10 cellular contexts compared by ENCODE assay signal in the genomic region with DNA sequence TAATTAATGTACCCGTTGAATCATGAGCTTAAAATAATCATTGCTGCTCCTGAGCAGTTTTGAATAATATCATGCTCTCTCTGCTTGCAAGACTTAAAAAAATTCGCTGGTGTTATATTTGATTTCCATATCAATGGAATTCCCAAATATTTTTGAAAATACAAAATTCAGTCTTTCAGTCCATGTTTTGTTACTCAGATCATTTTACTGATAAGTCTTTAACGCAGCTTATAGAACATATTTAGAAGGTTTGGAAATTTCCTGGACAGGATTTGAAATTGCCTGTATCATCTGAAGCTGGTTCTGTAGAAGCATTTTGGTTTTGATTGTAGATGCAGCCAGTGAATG. TPM values are rescaled to one million over a fixed set of nuclear protein-coding genes. Genes with fewer than 3 reads are reported as not detected.
A peak's percentile ranks its signal among the peaks of the same experiment; 100 is the strongest.
DNase-seq lines count a peak whose midpoint lies in the region; ATAC-seq, FAIRE-seq and TF ChIP-seq lines count a peak whose summit lies in the region.
"Had no signal": no experiment of that assay in that cellular context is flagged by ENCODE, and none has a peak within 500 bp of the region (broad histone marks: within the 10 kb centered on the region; RNA-seq: fewer than 3 reads in every experiment).

No MANE protein-coding gene starts in this region.

- no peaks in the 10 kb centered on the region for H3K9me3 Mint-ChIP-seq in mesothelial cell of epicardium

- no peaks in the 10 kb centered on the region for H3K36me3 Mint-ChIP-seq in mesothelial cell of epicardium

- FAIRE-seq in small intestine (lab: Jason Lieb, UNC) = no peak

- peaks cover 80% of the 10 kb centered on the region for H3K27me3 Mint-ChIP-seq in mesothelial cell of epicardium (ENCODE audit: low read depth)

- no peaks in the 10 kb centered on the region for H3K27me3 ChIP-seq in left ventricle myocardium inferior (ENCODE audit: low read depth)
- H3K27me3 ChIP-seq in breast epithelium = no peaks in the 10 kb centered on the region
- H3K27me3 ChIP-seq in small intestine (ENCODE audit: control insufficient read depth in 2 of 2, insufficient read depth in 2 of 2, low read length in 2 of 2) = no peaks in the 10 kb centered on the region

- no peak for TF ChIP-seq CTCF in left ventricle myocardium inferior (IDR thresholded peaks at IDR 0.05; ENCODE audit: borderline replicate concordance)
- TF ChIP-seq CTCF in breast epithelium (IDR thresholded peaks at IDR 0.05) = no peak
- TF ChIP-seq CTCF in mesothelial cell of epicardium (IDR thresholded peaks at IDR 0.05; ENCODE audit: unreplicated experiment) = no peak

- TF ChIP-seq POLR2A in breast epithelium (IDR thresholded peaks at IDR 0.05) = no peak

- no peaks in the 10 kb centered on the region for H3K36me3 ChIP-seq in left ventricle myocardium inferior
- H3K36me3 ChIP-seq in breast epithelium = no peaks in the 10 kb centered on the region
- H3K36me3 ChIP-seq in urinary bladder (ENCODE audit: insufficient read depth) = no peaks in the 10 kb centered on the region
- H3K36me3 ChIP-seq in small intestine (ENCODE audit: control insufficient read depth in 2 of 2, insufficient read depth in 2 of 2, low read length in 2 of 2) = no peaks in the 10 kb centered on the region
- H3K36me3 ChIP-seq: heart left ventricle had no signal

- H3K9me3 ChIP-seq in left ventricle myocardium inferior (replicated peaks) (no peaks in the 10 kb centered on the region), breast epithelium (no peaks in the 10 kb centered on the region), small intestine (ENCODE audit: control insufficient read depth, low read depth) (no peaks in the 10 kb centered on the region)
- H3K9me3 ChIP-seq: heart left ventricle had no signal

- ATAC-seq in Right ventricle myocardium inferior = no peak
- ATAC-seq: heart left ventricle had no signal

- WGBS in urinary bladder = 88% methylated on average over 3 of the region's 3 CpGs
- 61 to 76% (median 72%) methylated on average over 3 of the region's 3 CpGs for WGBS in small intestine, 3 donors

- peak overlapping the region; percentile 61 for H3K4me3 Mint-ChIP-seq in mesothelial cell of epicardium

- no peak overlapping the region for H3K27ac Mint-ChIP-seq in mesothelial cell of epicardium

- peaks cover 15% of the 10 kb centered on the region for H3K4me1 Mint-ChIP-seq in mesothelial cell of epicardium

- DNase-seq in left ventricle myocardium inferior (no peak), Right ventricle myocardium inferior (ENCODE audit: missing footprints) (no peak), breast epithelium (ENCODE audit: low spot score in 2 of 2) (no peak), mesothelial cell of epicardium (ENCODE audit: low spot score in 2 of 2, unreplicated experiment in 2 of 2) (no peak), cortex of kidney (lab: John Stamatoyannopoulos, UW) (no peak), small intestine (no peak), NCI-H2196 (lab: John Stamatoyannopoulos, UW; ENCODE audit: unreplicated experiment) (no peak)
- DNase-seq: heart left ventricle had no signal

- H3K27ac ChIP-seq in left ventricle myocardium inferior (replicated peaks) = no peak overlapping the region
- H3K27ac ChIP-seq in breast epithelium = no peak overlapping the region
- no peak overlapping the region for H3K27ac ChIP-seq in urinary bladder (ENCODE audit: low read depth)
- H3K27ac ChIP-seq in small intestine (ENCODE audit: low read depth in 1 of 2, low read length in 1 of 2) = no peak overlapping the region

- peak overlapping the region; percentile 100 for H3K4me3 ChIP-seq in left ventricle myocardium inferior
- peak overlapping the region in 2 of 3 donors; percentile 98 to 99 for H3K4me3 ChIP-seq in breast epithelium
- peak overlapping the region; percentile 96 for H3K4me3 ChIP-seq in urinary bladder (ENCODE audit: low read depth, low read length)
- peak overlapping the region in 1 of 2 donors; percentile 99 for H3K4me3 ChIP-seq in small intestine (ENCODE audit: low read depth in 1 of 2, low read length in 2 of 2)

- intact Hi-C loops in left ventricle myocardium inferior (cut with micrococcal nuclease) (no loop called here), Right ventricle myocardium inferior (cut with DNase I) (no loop called here), breast epithelium (cut with DNase I; ENCODE audit: low total_unique reads) (no loop called here)

- peaks cover 69% of the 10 kb centered on the region for H3K4me1 ChIP-seq in left ventricle myocardium inferior
- no peaks in the 10 kb centered on the region for H3K4me1 ChIP-seq in breast epithelium
- H3K4me1 ChIP-seq in urinary bladder (ENCODE audit: insufficient read depth) = peaks cover 1% of the 10 kb centered on the region
- peaks cover 0 to 3% of the 10 kb centered on the region in 2 donors for H3K4me1 ChIP-seq in small intestine (ENCODE audit: control insufficient read depth in 2 of 2, insufficient read depth in 1 of 2, low read depth in 1 of 2, low read length in 1 of 2)

RNA-seq across cellular contexts. Expression of a gene that starts 1.9 kb away (rescaled TPM):
- total RNA-seq in left ventricle myocardium inferior = 7.1 TPM
- total RNA-seq in Right ventricle myocardium inferior = 9.5 TPM
- 10 to 100 TPM; 42.0 to 57.5 (median 48.8) TPM for total RNA-seq in breast epithelium
- total RNA-seq in mesothelial cell of epicardium = 5.5 to 6.7 TPM (median 5.8 TPM) in 3 replicates
- total RNA-seq in urinary bladder = 16.4 TPM
- 12.2 TPM for polyA plus RNA-seq in urinary bladder
- polyA plus RNA-seq in small intestine = 10 to 100 TPM in 2 of 3 donors, 1 to 10 TPM in 1; 8.1 to 18.3 (median 11.9) TPM
- total RNA-seq: OCI-LY7 had no signal
